ENCODE assay signal across 16 cellular contexts in the genomic region with DNA sequence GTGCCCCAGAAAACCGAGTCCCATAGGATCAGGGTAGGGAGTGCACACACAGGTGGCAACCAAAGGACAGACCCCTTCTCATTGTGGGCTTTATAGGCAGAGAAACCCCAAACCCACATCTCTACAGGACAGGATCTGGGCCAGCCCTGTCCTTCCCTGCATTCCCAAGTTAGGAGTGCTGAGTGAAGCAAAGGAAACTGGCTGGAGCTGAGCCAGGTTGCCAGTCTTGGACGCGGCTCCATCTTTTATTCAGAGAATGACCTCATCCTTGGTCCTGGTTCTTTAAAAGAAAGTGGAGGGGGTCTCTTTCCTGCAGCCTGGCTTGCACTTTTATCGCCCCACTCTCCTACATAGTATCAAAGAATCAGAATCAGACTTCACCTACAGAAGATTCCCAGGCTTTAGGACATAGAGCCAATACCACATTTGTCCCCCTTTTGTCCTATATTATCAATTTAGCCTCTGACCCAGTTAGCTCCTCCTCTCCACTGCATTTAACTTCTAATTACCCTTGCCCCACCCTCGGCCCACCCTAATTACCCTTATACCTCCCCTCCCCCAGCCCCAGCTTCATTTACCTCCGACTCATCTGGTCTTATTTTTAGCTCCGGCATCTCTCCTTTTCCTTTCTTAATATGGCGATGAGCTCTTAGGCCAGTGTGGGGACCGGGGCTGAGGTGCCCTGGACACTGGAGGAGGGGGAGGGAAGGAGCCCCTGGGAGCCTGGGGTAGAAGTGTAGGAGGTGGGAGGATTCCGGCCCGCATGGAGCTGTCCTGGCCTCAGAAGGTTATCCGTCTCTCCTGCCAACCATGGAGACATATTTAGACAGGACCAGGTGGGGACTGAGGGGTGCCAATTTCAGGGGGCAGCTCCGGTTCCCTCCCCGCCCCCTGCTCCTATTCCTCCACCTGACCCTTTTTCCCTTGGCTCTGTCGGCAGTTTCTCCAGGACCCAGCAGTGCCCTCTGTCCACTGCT. TPM values are rescaled to one million over a fixed set of nuclear protein-coding genes. Genes with fewer than 3 reads are reported as not detected.
A peak's percentile ranks its signal among the peaks of the same experiment; 100 is the strongest.
DNase-seq lines count a peak whose midpoint lies in the region; ATAC-seq lines count a peak whose summit lies in the region.
"Had no signal": no experiment of that assay in that cellular context is flagged by ENCODE, and none has a peak within 500 bp of the region (broad histone marks: within the 10 kb centered on the region; RNA-seq: fewer than 3 reads in every experiment).

A gene (plus strand): TSS at position 927 of the 977 bp plus-strand sequence. CDS start 177 bp downstream, outside the sequence.

- peak within 1 kb of the TSS; percentile 96 for H3K27ac ChIP-seq in skeletal muscle tissue (ENCODE audit: low read depth, low read length)
- H3K27ac ChIP-seq: left lung, ovary had no signal

- ATAC-seq in left cardiac atrium = peak; percentile 56 to 65
- ATAC-seq in GM19035 (IDR thresholded peaks at IDR 0.05; ENCODE audit: unreplicated experiment) = no peak
- no peak for ATAC-seq in GM18868 (IDR thresholded peaks at IDR 0.05; ENCODE audit: unreplicated experiment)
- ATAC-seq: HepG2; left lung; stimulated activated naive B cell treated with anti-CD40 and anti-IgM and Interleukin-4, amounts not matched to agents 10 μg/mL and 1 μg/mL and 100 μg/mL, for 72 hours had no signal

- no peaks in the 10 kb centered on the region for H3K9me3 ChIP-seq in skeletal muscle tissue (ENCODE audit: control insufficient read depth in 3 of 3, low read length in 3 of 3)
- H3K9me3 ChIP-seq: left lung, ovary had no signal

- H3K27me3 ChIP-seq in skeletal muscle tissue (ENCODE audit: control insufficient read depth in 3 of 3, insufficient read depth in 3 of 3, low read length in 3 of 3) = no peaks in the 10 kb centered on the region
- H3K27me3 ChIP-seq: left lung, ovary had no signal

- DNase-seq in GM03348 (ENCODE audit: low spot score) = peak; percentile 62
- DNase-seq in astrocyte of the hippocampus (ENCODE audit: low read depth, low spot score) = peak; percentile 86
- peak; percentile 79 for DNase-seq in left cardiac atrium
- no peak for DNase-seq in SHP77 (lab: John Stamatoyannopoulos, UW)
- no peak for DNase-seq in activated naive CD4-positive, alpha-beta T cell treated with anti-CD3 and anti-CD28 coated beads, Interleukin-2, amount 50 U/mL, for 16 hours
- DNase-seq: activated CD4-positive, alpha-beta T cell treated with anti-CD3 and anti-CD28 coated beads for 4 hours; activated gamma-delta T cell; left lung; NCI-H1436 treated with DMSO at 0.1 percent for 48 hours; stimulated activated naive B cell treated with anti-CD40 and anti-IgM and Interleukin-4, amounts not matched to agents 10 μg/mL and 1 μg/mL and 100 μg/mL, for 72 hours had no signal

- H3K4me1 ChIP-seq in skeletal muscle tissue (ENCODE audit: control insufficient read depth in 3 of 3, insufficient read depth in 3 of 3, low read length in 3 of 3) = peaks cover 38 to 62% (median 53%) of the 10 kb centered on the region in 3 donors

- peak within 1 kb of the TSS; percentile 82 to 97 (median 93) for H3K4me3 ChIP-seq in skeletal muscle tissue (ENCODE audit: low read length in 3 of 3)
- H3K4me3 ChIP-seq: left lung, ovary had no signal

- intact Hi-C loops in left cardiac atrium (cut with DNase I) = loop anchor here (5.0 to 10.0 kb wide), 2 partner anchors 65 to 187 kb away; no protein-coding TSS in a partner anchor

- H3K9ac ChIP-seq in skeletal muscle tissue (ENCODE audit: low read depth in 1 of 3, low read length in 3 of 3) = peak within 1 kb of the TSS; percentile 95 to 99 (median 98)

- peaks cover 14 to 26% (median 17%) of the 10 kb centered on the region in 3 donors for H3K36me3 ChIP-seq in skeletal muscle tissue (ENCODE audit: control insufficient read depth in 3 of 3, insufficient read depth in 3 of 3, low read length in 3 of 3)
- H3K36me3 ChIP-seq: left lung, ovary had no signal

RNA-seq across cellular contexts. Expression of the gene that starts here (rescaled TPM):
- total RNA-seq in left cardiac atrium (10 to 100 TPM; 10.5 to 21.8 TPM), skeletal muscle tissue (616 TPM)
- total RNA-seq: fibroblast of villous mesenchyme had no signal

Comparison
In these comparisons a context has a peak if more than half of its experiments do, and no peak if none do; other contexts are left out.
1. RNA of the gene that starts here (total RNA-seq): 616 TPM in skeletal muscle tissue (single experiment); 10.5 to 21.8 TPM in left cardiac atrium; every median in the first group is over 10 times any median in the second.
2. DNase-seq: peak in GM03348 (single experiment), astrocyte of the hippocampus (single experiment) and left cardiac atrium (single experiment); none in SHP77 (0 of 2) and activated naive CD4-positive, alpha-beta T cell treated with anti-CD3 and anti-CD28 coated beads, Interleukin-2, amount 50 U/mL, for 16 hours (single experiment).
3. ATAC-seq: peak in left cardiac atrium (2 of 2); none in GM19035 (single experiment) and GM18868 (single experiment).